In the genomic region with DNA sequence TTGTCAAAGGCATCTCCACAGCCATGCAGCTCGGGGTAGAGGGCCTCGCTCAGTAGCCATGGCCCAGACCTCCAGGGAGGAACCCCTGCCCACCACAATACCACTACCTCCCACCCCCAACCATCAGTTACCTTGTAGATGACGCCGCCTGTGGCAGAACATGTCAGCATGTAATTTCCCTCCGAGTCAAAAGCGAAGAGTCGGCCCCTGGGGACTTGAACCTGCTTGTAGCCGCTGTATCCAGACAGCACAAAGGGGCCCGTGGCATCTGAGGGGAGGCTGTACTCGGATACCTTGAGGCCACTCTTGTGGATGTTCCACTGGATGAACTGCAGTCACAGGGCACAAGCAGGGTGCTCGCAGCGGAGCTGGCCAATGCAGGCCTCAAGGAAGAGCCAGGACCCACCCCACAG, we compare ENCODE assay signal across 1 cellular context.
A peak's percentile ranks its signal among the peaks of the same experiment; 100 is the strongest.
TF ChIP-seq lines count a peak whose summit lies in the region.

No MANE protein-coding gene starts in this region.

TF ChIP-seq in GM12878, 131 proteins besides CTCF, POLR2A, EP300 and RAD21 (continued from another document and continues in another):
- TF ChIP-seq ZBTB4 (CRISPR knock-in tag; IDR thresholded peaks at IDR 0.05) (no peak), ESRRA (IDR thresholded peaks at IDR 0.05; ENCODE audit: low read length) (no peak), PML (IDR thresholded peaks at IDR 0.05; ENCODE audit: low read length) (peak; percentile 50; the same call in 1 of the 2 replicates), CEBPB (IDR thresholded peaks at IDR 0.05; ENCODE audit: borderline replicate concordance in 1 of 2, low read depth in 2 of 2, low read length in 2 of 2) (no peak), SUPT20H (IDR thresholded peaks at IDR 0.05; ENCODE audit: borderline replicate concordance, control insufficient read depth, low read depth, low read length) (no peak), STAT1 (conservative IDR thresholded peaks at IDR 0.05) (peak; percentile 48; the same call in 1 of the 2 replicates), IKZF2 (IDR thresholded peaks at IDR 0.05) (peak; percentile 73 to 89; a peak in 3 of 4 replicates), ZBTB33 (IDR thresholded peaks at IDR 0.05) (no peak), CHD4 (IDR thresholded peaks at IDR 0.05) (no peak), CBX3 (IDR thresholded peaks at IDR 0.05; ENCODE audit: borderline replicate concordance, low read depth) (no peak), HDAC2 (IDR thresholded peaks at IDR 0.05) (no peak), RAD51 (IDR thresholded peaks at IDR 0.05) (peak; percentile 23; the same call in 1 of the 2 replicates), IRF4 (IDR thresholded peaks at IDR 0.05; ENCODE audit: low read depth, low read length) (peak; percentile 98), MXI1 (IDR thresholded peaks at IDR 0.05; ENCODE audit: low read depth, low read length) (no peak), CUX1 (IDR thresholded peaks at IDR 0.05; ENCODE audit: insufficient replicate concordance, low read depth, low read length) (no peak), BHLHE40 (IDR thresholded peaks at IDR 0.05; ENCODE audit: borderline replicate concordance in 1 of 2, low read depth in 2 of 2, low read length in 1 of 2) (peak; percentile 74 to 75), DPF2 (IDR thresholded peaks at IDR 0.05) (peak; percentile 98), RFX5 (IDR thresholded peaks at IDR 0.05; ENCODE audit: low read depth, low read length) (no peak), ZNF207 (IDR thresholded peaks at IDR 0.05; ENCODE audit: borderline replicate concordance) (peak; percentile 74; the same call in 1 of the 2 replicates)
- TF ChIP-seq, protein P1, sequence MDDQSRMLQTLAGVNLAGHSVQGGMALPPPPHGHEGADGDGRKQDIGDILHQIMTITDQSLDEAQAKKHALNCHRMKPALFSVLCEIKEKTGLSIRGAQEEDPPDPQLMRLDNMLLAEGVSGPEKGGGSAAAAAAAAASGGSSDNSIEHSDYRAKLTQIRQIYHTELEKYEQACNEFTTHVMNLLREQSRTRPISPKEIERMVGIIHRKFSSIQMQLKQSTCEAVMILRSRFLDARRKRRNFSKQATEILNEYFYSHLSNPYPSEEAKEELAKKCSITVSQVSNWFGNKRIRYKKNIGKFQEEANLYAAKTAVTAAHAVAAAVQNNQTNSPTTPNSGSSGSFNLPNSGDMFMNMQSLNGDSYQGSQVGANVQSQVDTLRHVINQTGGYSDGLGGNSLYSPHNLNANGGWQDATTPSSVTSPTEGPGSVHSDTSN (IDR thresholded peaks at IDR 0.05; ENCODE audit: insufficient replicate concordance, low read depth, low read length): peak; percentile 57
- TF ChIP-seq, protein P2, sequence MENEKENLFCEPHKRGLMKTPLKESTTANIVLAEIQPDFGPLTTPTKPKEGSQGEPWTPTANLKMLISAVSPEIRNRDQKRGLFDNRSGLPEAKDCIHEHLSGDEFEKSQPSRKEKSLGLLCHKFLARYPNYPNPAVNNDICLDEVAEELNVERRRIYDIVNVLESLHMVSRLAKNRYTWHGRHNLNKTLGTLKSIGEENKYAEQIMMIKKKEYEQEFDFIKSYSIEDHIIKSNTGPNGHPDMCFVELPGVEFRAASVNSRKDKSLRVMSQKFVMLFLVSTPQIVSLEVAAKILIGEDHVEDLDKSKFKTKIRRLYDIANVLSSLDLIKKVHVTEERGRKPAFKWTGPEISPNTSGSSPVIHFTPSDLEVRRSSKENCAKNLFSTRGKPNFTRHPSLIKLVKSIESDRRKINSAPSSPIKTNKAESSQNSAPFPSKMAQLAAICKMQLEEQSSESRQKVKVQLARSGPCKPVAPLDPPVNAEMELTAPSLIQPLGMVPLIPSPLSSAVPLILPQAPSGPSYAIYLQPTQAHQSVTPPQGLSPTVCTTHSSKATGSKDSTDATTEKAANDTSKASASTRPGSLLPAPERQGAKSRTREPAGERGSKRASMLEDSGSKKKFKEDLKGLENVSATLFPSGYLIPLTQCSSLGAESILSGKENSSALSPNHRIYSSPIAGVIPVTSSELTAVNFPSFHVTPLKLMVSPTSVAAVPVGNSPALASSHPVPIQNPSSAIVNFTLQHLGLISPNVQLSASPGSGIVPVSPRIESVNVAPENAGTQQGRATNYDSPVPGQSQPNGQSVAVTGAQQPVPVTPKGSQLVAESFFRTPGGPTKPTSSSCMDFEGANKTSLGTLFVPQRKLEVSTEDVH (IDR thresholded peaks at IDR 0.05; ENCODE audit: low read depth, partially characterized antibody): peak; percentile 49
- TF ChIP-seq, protein P3, sequence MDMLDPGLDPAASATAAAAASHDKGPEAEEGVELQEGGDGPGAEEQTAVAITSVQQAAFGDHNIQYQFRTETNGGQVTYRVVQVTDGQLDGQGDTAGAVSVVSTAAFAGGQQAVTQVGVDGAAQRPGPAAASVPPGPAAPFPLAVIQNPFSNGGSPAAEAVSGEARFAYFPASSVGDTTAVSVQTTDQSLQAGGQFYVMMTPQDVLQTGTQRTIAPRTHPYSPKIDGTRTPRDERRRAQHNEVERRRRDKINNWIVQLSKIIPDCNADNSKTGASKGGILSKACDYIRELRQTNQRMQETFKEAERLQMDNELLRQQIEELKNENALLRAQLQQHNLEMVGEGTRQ (IDR thresholded peaks at IDR 0.05; ENCODE audit: borderline replicate concordance, low read depth, low read length): no peak
- TF ChIP-seq, protein P4, sequence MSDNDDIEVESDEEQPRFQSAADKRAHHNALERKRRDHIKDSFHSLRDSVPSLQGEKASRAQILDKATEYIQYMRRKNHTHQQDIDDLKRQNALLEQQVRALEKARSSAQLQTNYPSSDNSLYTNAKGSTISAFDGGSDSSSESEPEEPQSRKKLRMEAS (IDR thresholded peaks at IDR 0.05; ENCODE audit: low read depth, low read length): no peak
- TF ChIP-seq, protein P5, sequence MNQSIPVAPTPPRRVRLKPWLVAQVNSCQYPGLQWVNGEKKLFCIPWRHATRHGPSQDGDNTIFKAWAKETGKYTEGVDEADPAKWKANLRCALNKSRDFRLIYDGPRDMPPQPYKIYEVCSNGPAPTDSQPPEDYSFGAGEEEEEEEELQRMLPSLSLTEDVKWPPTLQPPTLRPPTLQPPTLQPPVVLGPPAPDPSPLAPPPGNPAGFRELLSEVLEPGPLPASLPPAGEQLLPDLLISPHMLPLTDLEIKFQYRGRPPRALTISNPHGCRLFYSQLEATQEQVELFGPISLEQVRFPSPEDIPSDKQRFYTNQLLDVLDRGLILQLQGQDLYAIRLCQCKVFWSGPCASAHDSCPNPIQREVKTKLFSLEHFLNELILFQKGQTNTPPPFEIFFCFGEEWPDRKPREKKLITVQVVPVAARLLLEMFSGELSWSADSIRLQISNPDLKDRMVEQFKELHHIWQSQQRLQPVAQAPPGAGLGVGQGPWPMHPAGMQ (IDR thresholded peaks at IDR 0.05; ENCODE audit: borderline replicate concordance): no peak
- TF ChIP-seq, protein P6, sequence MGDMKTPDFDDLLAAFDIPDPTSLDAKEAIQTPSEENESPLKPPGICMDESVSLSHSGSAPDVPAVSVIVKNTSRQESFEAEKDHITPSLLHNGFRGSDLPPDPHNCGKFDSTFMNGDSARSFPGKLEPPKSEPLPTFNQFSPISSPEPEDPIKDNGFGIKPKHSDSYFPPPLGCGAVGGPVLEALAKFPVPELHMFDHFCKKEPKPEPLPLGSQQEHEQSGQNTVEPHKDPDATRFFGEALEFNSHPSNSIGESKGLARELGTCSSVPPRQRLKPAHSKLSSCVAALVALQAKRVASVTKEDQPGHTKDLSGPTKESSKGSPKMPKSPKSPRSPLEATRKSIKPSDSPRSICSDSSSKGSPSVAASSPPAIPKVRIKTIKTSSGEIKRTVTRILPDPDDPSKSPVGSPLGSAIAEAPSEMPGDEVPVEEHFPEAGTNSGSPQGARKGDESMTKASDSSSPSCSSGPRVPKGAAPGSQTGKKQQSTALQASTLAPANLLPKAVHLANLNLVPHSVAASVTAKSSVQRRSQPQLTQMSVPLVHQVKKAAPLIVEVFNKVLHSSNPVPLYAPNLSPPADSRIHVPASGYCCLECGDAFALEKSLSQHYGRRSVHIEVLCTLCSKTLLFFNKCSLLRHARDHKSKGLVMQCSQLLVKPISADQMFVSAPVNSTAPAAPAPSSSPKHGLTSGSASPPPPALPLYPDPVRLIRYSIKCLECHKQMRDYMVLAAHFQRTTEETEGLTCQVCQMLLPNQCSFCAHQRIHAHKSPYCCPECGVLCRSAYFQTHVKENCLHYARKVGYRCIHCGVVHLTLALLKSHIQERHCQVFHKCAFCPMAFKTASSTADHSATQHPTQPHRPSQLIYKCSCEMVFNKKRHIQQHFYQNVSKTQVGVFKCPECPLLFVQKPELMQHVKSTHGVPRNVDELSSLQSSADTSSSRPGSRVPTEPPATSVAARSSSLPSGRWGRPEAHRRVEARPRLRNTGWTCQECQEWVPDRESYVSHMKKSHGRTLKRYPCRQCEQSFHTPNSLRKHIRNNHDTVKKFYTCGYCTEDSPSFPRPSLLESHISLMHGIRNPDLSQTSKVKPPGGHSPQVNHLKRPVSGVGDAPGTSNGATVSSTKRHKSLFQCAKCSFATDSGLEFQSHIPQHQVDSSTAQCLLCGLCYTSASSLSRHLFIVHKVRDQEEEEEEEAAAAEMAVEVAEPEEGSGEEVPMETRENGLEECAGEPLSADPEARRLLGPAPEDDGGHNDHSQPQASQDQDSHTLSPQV (IDR thresholded peaks at IDR 0.05): peak; percentile 66; the same call in 1 of the 2 replicates
- TF ChIP-seq, protein P7, sequence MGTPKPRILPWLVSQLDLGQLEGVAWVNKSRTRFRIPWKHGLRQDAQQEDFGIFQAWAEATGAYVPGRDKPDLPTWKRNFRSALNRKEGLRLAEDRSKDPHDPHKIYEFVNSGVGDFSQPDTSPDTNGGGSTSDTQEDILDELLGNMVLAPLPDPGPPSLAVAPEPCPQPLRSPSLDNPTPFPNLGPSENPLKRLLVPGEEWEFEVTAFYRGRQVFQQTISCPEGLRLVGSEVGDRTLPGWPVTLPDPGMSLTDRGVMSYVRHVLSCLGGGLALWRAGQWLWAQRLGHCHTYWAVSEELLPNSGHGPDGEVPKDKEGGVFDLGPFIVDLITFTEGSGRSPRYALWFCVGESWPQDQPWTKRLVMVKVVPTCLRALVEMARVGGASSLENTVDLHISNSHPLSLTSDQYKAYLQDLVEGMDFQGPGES (IDR thresholded peaks at IDR 0.05): no peak
